In the genomic region with DNA sequence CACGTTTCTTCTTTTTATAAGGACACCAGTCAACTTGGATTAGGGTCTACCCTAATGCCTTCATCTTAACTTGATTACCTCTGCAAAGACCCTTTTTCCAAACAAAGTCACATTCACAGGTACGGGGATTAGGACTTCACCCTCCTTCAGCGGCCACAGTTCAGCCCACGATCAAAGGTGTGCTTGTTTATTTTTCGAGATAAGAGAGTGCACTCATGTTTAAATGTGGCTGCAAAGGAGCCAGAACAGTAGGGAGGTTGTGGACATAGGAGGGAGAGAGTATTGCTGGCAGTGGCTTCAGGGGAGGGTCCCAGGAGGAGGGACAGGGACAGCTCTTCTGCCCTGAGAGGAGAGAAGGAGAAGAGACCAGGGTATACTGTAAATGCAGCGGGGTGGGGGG, we compare ENCODE assay signal across 1 cellular context.
TF ChIP-seq lines count a peak whose summit lies in the region.

No MANE protein-coding gene starts in this region.

TF ChIP-seq in HepG2, 621 proteins besides CTCF, POLR2A, EP300 and RAD21 (continued from another document and continues in another):
- TF ChIP-seq, protein P1, sequence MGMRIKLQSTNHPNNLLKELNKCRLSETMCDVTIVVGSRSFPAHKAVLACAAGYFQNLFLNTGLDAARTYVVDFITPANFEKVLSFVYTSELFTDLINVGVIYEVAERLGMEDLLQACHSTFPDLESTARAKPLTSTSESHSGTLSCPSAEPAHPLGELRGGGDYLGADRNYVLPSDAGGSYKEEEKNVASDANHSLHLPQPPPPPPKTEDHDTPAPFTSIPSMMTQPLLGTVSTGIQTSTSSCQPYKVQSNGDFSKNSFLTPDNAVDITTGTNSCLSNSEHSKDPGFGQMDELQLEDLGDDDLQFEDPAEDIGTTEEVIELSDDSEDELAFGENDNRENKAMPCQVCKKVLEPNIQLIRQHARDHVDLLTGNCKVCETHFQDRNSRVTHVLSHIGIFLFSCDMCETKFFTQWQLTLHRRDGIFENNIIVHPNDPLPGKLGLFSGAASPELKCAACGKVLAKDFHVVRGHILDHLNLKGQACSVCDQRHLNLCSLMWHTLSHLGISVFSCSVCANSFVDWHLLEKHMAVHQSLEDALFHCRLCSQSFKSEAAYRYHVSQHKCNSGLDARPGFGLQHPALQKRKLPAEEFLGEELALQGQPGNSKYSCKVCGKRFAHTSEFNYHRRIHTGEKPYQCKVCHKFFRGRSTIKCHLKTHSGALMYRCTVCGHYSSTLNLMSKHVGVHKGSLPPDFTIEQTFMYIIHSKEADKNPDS (CRISPR knock-in tag; IDR thresholded peaks at IDR 0.05), result peak; percentile 61; the same call in 1 of the 2 replicates
- TF ChIP-seq, protein P2, sequence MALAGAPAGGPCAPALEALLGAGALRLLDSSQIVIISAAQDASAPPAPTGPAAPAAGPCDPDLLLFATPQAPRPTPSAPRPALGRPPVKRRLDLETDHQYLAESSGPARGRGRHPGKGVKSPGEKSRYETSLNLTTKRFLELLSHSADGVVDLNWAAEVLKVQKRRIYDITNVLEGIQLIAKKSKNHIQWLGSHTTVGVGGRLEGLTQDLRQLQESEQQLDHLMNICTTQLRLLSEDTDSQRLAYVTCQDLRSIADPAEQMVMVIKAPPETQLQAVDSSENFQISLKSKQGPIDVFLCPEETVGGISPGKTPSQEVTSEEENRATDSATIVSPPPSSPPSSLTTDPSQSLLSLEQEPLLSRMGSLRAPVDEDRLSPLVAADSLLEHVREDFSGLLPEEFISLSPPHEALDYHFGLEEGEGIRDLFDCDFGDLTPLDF (CRISPR knock-in tag; IDR thresholded peaks at IDR 0.05), result no peak
- peak; percentile 93 for TF ChIP-seq HDAC2 (CRISPR knock-in tag; IDR thresholded peaks at IDR 0.05)
- TF ChIP-seq, protein P3, sequence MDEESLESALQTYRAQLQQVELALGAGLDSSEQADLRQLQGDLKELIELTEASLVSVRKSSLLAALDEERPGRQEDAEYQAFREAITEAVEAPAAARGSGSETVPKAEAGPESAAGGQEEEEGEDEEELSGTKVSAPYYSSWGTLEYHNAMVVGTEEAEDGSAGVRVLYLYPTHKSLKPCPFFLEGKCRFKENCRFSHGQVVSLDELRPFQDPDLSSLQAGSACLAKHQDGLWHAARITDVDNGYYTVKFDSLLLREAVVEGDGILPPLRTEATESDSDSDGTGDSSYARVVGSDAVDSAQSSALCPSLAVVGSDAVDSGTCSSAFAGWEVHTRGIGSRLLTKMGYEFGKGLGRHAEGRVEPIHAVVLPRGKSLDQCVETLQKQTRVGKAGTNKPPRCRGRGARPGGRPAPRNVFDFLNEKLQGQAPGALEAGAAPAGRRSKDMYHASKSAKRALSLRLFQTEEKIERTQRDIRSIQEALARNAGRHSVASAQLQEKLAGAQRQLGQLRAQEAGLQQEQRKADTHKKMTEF (CRISPR knock-in tag; IDR thresholded peaks at IDR 0.05), result peak; percentile 64; the same call in 1 of the 2 replicates
- TF ChIP-seq, protein P4, sequence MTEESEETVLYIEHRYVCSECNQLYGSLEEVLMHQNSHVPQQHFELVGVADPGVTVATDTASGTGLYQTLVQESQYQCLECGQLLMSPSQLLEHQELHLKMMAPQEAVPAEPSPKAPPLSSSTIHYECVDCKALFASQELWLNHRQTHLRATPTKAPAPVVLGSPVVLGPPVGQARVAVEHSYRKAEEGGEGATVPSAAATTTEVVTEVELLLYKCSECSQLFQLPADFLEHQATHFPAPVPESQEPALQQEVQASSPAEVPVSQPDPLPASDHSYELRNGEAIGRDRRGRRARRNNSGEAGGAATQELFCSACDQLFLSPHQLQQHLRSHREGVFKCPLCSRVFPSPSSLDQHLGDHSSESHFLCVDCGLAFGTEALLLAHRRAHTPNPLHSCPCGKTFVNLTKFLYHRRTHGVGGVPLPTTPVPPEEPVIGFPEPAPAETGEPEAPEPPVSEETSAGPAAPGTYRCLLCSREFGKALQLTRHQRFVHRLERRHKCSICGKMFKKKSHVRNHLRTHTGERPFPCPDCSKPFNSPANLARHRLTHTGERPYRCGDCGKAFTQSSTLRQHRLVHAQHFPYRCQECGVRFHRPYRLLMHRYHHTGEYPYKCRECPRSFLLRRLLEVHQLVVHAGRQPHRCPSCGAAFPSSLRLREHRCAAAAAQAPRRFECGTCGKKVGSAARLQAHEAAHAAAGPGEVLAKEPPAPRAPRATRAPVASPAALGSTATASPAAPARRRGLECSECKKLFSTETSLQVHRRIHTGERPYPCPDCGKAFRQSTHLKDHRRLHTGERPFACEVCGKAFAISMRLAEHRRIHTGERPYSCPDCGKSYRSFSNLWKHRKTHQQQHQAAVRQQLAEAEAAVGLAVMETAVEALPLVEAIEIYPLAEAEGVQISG (CRISPR knock-in tag; IDR thresholded peaks at IDR 0.05), result peak; percentile 62
- TF ChIP-seq BHLHE40 (IDR thresholded peaks at IDR 0.05; ENCODE audit: low read length), result 0 out of 2 replicates have a peak, but pooled peaks have one; percentile 49
- 0 out of 2 replicates have a peak, but pooled peaks have one; percentile 45 for TF ChIP-seq PPARG (CRISPR knock-in tag; conservative IDR thresholded peaks at IDR 0.05)
- TF ChIP-seq ZFP36 (IDR thresholded peaks at IDR 0.05; ENCODE audit: borderline replicate concordance, low read depth, low read length, partially characterized antibody), result no peak
- TF ChIP-seq ZNF746 (CRISPR knock-in tag; IDR thresholded peaks at IDR 0.05), result peak; percentile 100
- peak; percentile 24; the same call in 1 of the 2 replicates for TF ChIP-seq CCDC6 (CRISPR knock-in tag; IDR thresholded peaks at IDR 0.05)
- no peak for TF ChIP-seq ZNF225 (CRISPR knock-in tag; IDR thresholded peaks at IDR 0.05)
- TF ChIP-seq, protein P5, sequence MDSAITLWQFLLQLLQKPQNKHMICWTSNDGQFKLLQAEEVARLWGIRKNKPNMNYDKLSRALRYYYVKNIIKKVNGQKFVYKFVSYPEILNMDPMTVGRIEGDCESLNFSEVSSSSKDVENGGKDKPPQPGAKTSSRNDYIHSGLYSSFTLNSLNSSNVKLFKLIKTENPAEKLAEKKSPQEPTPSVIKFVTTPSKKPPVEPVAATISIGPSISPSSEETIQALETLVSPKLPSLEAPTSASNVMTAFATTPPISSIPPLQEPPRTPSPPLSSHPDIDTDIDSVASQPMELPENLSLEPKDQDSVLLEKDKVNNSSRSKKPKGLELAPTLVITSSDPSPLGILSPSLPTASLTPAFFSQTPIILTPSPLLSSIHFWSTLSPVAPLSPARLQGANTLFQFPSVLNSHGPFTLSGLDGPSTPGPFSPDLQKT (CRISPR knock-in tag; IDR thresholded peaks at IDR 0.05; ENCODE audit: borderline replicate concordance), result no peak
- TF ChIP-seq, protein P6, sequence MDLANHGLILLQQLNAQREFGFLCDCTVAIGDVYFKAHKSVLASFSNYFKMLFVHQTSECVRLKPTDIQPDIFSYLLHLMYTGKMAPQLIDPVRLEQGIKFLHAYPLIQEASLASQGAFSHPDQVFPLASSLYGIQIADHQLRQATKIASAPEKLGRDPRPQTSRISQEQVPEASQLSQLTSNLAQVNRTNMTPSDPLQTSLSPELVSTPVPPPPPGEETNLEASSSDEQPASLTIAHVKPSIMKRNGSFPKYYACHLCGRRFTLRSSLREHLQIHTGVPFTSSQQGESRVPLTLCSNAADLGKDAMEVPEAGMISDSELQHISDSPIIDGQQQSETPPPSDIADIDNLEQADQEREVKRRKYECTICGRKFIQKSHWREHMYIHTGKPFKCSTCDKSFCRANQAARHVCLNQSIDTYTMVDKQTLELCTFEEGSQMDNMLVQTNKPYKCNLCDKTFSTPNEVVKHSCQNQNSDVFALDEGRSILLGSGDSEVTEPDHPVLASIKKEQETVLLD (CRISPR knock-in tag; IDR thresholded peaks at IDR 0.05; ENCODE audit: low read depth), result 0 out of 2 replicates have a peak, but pooled peaks have one; percentile 43
- TF ChIP-seq RXRA (CRISPR knock-in tag; IDR thresholded peaks at IDR 0.05), result peak; percentile 82; the same call in 1 of the 2 replicates
- TF ChIP-seq, protein P7, sequence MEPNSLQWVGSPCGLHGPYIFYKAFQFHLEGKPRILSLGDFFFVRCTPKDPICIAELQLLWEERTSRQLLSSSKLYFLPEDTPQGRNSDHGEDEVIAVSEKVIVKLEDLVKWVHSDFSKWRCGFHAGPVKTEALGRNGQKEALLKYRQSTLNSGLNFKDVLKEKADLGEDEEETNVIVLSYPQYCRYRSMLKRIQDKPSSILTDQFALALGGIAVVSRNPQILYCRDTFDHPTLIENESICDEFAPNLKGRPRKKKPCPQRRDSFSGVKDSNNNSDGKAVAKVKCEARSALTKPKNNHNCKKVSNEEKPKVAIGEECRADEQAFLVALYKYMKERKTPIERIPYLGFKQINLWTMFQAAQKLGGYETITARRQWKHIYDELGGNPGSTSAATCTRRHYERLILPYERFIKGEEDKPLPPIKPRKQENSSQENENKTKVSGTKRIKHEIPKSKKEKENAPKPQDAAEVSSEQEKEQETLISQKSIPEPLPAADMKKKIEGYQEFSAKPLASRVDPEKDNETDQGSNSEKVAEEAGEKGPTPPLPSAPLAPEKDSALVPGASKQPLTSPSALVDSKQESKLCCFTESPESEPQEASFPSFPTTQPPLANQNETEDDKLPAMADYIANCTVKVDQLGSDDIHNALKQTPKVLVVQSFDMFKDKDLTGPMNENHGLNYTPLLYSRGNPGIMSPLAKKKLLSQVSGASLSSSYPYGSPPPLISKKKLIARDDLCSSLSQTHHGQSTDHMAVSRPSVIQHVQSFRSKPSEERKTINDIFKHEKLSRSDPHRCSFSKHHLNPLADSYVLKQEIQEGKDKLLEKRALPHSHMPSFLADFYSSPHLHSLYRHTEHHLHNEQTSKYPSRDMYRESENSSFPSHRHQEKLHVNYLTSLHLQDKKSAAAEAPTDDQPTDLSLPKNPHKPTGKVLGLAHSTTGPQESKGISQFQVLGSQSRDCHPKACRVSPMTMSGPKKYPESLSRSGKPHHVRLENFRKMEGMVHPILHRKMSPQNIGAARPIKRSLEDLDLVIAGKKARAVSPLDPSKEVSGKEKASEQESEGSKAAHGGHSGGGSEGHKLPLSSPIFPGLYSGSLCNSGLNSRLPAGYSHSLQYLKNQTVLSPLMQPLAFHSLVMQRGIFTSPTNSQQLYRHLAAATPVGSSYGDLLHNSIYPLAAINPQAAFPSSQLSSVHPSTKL (CRISPR knock-in tag; IDR thresholded peaks at IDR 0.05), result peak; percentile 92
- TF ChIP-seq SAP130 (CRISPR knock-in tag; IDR thresholded peaks at IDR 0.05; ENCODE audit: low read depth), result peak; percentile 62
- TF ChIP-seq, protein P8, sequence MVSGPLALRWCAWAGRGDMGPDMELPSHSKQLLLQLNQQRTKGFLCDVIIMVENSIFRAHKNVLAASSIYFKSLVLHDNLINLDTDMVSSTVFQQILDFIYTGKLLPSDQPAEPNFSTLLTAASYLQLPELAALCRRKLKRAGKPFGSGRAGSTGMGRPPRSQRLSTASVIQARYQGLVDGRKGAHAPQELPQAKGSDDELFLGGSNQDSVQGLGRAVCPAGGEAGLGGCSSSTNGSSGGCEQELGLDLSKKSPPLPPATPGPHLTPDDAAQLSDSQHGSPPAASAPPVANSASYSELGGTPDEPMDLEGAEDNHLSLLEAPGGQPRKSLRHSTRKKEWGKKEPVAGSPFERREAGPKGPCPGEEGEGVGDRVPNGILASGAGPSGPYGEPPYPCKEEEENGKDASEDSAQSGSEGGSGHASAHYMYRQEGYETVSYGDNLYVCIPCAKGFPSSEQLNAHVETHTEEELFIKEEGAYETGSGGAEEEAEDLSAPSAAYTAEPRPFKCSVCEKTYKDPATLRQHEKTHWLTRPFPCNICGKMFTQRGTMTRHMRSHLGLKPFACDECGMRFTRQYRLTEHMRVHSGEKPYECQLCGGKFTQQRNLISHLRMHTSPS (CRISPR knock-in tag; IDR thresholded peaks at IDR 0.05; ENCODE audit: low read depth), result no peak
- TF ChIP-seq BRCA1 (CRISPR knock-in tag; IDR thresholded peaks at IDR 0.05), result no peak
- no peak for TF ChIP-seq KMT2A (CRISPR knock-in tag; IDR thresholded peaks at IDR 0.05)
- TF ChIP-seq RELA (CRISPR knock-in tag; IDR thresholded peaks at IDR 0.05), result no peak
- TF ChIP-seq, protein P9, sequence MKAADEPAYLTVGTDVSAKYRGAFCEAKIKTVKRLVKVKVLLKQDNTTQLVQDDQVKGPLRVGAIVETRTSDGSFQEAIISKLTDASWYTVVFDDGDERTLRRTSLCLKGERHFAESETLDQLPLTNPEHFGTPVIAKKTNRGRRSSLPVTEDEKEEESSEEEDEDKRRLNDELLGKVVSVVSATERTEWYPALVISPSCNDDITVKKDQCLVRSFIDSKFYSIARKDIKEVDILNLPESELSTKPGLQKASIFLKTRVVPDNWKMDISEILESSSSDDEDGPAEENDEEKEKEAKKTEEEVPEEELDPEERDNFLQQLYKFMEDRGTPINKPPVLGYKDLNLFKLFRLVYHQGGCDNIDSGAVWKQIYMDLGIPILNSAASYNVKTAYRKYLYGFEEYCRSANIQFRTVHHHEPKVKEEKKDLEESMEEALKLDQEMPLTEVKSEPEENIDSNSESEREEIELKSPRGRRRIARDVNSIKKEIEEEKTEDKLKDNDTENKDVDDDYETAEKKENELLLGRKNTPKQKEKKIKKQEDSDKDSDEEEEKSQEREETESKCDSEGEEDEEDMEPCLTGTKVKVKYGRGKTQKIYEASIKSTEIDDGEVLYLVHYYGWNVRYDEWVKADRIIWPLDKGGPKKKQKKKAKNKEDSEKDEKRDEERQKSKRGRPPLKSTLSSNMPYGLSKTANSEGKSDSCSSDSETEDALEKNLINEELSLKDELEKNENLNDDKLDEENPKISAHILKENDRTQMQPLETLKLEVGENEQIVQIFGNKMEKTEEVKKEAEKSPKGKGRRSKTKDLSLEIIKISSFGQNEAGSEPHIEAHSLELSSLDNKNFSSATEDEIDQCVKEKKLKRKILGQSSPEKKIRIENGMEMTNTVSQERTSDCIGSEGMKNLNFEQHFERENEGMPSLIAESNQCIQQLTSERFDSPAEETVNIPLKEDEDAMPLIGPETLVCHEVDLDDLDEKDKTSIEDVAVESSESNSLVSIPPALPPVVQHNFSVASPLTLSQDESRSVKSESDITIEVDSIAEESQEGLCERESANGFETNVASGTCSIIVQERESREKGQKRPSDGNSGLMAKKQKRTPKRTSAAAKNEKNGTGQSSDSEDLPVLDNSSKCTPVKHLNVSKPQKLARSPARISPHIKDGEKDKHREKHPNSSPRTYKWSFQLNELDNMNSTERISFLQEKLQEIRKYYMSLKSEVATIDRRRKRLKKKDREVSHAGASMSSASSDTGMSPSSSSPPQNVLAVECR (CRISPR knock-in tag; IDR thresholded peaks at IDR 0.05; ENCODE audit: borderline replicate concordance), result peak; percentile 23; the same call in 1 of the 2 replicates
- no peak for TF ChIP-seq ZNF160 (CRISPR knock-in tag; IDR thresholded peaks at IDR 0.05)
- no peak for TF ChIP-seq GZF1 (CRISPR knock-in tag; IDR thresholded peaks at IDR 0.05)
- peak; percentile 84 for TF ChIP-seq FOSL2 (CRISPR knock-in tag; IDR thresholded peaks at IDR 0.05)
- TF ChIP-seq ZNF343 (CRISPR knock-in tag; IDR thresholded peaks at IDR 0.05), result no peak
- TF ChIP-seq BCL6 (CRISPR knock-in tag; IDR thresholded peaks at IDR 0.05), result peak; percentile 89
- TF ChIP-seq, protein P10, sequence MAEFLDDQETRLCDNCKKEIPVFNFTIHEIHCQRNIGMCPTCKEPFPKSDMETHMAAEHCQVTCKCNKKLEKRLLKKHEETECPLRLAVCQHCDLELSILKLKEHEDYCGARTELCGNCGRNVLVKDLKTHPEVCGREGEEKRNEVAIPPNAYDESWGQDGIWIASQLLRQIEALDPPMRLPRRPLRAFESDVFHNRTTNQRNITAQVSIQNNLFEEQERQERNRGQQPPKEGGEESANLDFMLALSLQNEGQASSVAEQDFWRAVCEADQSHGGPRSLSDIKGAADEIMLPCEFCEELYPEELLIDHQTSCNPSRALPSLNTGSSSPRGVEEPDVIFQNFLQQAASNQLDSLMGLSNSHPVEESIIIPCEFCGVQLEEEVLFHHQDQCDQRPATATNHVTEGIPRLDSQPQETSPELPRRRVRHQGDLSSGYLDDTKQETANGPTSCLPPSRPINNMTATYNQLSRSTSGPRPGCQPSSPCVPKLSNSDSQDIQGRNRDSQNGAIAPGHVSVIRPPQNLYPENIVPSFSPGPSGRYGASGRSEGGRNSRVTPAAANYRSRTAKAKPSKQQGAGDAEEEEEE (CRISPR knock-in tag; IDR thresholded peaks at IDR 0.05; ENCODE audit: borderline replicate concordance), result no peak
- no peak for TF ChIP-seq ZFP82 (CRISPR knock-in tag; IDR thresholded peaks at IDR 0.05; ENCODE audit: borderline replicate concordance)
- peak; percentile 43; the same call in 1 of the 2 replicates for TF ChIP-seq ZMYM4 (CRISPR knock-in tag; IDR thresholded peaks at IDR 0.05)
- no peak for TF ChIP-seq TBL1XR1 (IDR thresholded peaks at IDR 0.05; ENCODE audit: borderline replicate concordance, low read length, partially characterized antibody)
